Comparison of ENCODE assay signal across 8 cellular contexts in the genomic region with DNA sequence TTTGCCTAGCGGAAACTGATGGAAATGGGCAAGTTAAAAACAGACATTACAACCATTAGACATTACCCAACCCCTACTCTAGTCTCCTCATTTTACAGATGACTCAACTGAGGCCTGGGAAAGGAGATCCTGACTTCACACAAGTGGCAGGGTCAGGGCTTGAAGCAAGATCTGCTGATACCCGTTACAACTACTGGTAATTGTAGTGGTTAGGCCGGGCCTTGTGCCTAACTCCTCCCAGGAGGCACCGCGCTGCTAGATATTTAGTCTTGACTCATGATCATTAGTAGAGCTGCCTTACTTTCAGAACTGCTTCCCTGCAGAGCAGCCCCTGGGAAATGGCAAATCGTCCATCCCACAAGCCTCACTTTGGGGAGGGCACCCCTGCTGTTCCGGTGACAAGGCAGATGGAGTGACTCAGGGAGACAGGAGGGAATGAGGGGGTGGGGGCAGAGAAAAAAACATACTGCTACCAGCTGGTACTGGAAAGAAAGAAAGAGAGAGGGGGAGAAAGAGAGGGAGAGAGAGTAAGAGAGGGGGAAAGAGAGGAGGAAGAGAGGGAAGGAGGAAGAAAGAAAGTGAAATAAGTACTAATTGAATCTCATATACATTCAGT. TPM values are rescaled to one million over a fixed set of nuclear protein-coding genes. Genes with fewer than 3 reads are reported as not detected.
DNase-seq lines count a peak whose midpoint lies in the region; ATAC-seq and TF ChIP-seq lines count a peak whose summit lies in the region.

No MANE protein-coding gene starts in this region.

- peak overlapping the region; percentile 90 for H2AFZ ChIP-seq in smooth muscle cell (ENCODE audit: low read depth)

- H3F3A ChIP-seq in smooth muscle cell (ENCODE audit: low read depth) = no peaks in the 10 kb centered on the region

- no peak for TF ChIP-seq CTCF in smooth muscle cell (IDR thresholded peaks at IDR 0.05; ENCODE audit: borderline replicate concordance, insufficient read depth, poor library complexity, severe bottlenecking)

- H3K27me3 ChIP-seq in smooth muscle cell (ENCODE audit: low read depth) (no peaks in the 10 kb centered on the region), HAP-1 (ENCODE audit: low read depth) (no peaks in the 10 kb centered on the region)

- H3K4me3 ChIP-seq in smooth muscle cell (no peak overlapping the region), HAP-1 (no peak overlapping the region)

- peak; percentile 37 for ATAC-seq in GM21381 (IDR thresholded peaks at IDR 0.05; ENCODE audit: unreplicated experiment)

- H3K36me3 ChIP-seq in smooth muscle cell (ENCODE audit: low read depth) = no peaks in the 10 kb centered on the region
- no peaks in the 10 kb centered on the region for H3K36me3 ChIP-seq in HAP-1 (replicated peaks)

- H4K20me1 ChIP-seq in smooth muscle cell (ENCODE audit: low read depth) = no peaks in the 10 kb centered on the region

- H3K27ac ChIP-seq in smooth muscle cell (ENCODE audit: low read depth) = no peak overlapping the region

- H3K9ac ChIP-seq in smooth muscle cell (ENCODE audit: low read depth) = no peak overlapping the region

- in situ Hi-C loops in HAP-1 (cut with MboI; ENCODE audit: low sequenced_read_pairs) = no loop called here

- peak; percentile 39 for DNase-seq in Ammon's horn (ENCODE audit: low spot score)
- peak; percentile 22 to 60 for DNase-seq in NOMO-1 (lab: John Stamatoyannopoulos, UW; ENCODE audit: unreplicated experiment in 2 of 2)
- DNase-seq in activated T-cell treated with anti-CD3 and anti-CD28 coated beads, Interleukin-2, amount 50 U/mL, for 48 hours = peak; percentile 69 to 70
- peak; percentile 14 for DNase-seq in germinal center (ENCODE audit: low spot score)
- DNase-seq in smooth muscle cell (lab: John Stamatoyannopoulos, UW; ENCODE audit: unreplicated experiment) = no peak
- no peak for DNase-seq in DMS79 (lab: John Stamatoyannopoulos, UW)
- no peak for DNase-seq in HAP-1 (ENCODE audit: low spot score in 2 of 2)

- 49% methylated on average over 7 of the region's 7 CpGs for WGBS in smooth muscle cell (ENCODE audit: low lambda C conversion rate)

- no peaks in the 10 kb centered on the region for H3K9me3 ChIP-seq in smooth muscle cell (replicated peaks; ENCODE audit: low read depth)
- H3K9me3 ChIP-seq in HAP-1 = no peaks in the 10 kb centered on the region

- H3K4me1 ChIP-seq in smooth muscle cell (ENCODE audit: low read depth) (no peaks in the 10 kb centered on the region), HAP-1 (peaks cover 9% of the 10 kb centered on the region)

- H3K79me2 ChIP-seq in smooth muscle cell (ENCODE audit: low read depth) = no peaks in the 10 kb centered on the region

- peak overlapping the region; percentile 83 for H3K4me2 ChIP-seq in smooth muscle cell

RNA-seq across cellular contexts. Expression of gene ARHGEF6, which starts 12.2 kb away (rescaled TPM):
- total RNA-seq in smooth muscle cell = 3.3 and 4.5 TPM in 2 replicates
- 2.0 and 2.9 TPM in 2 replicates for polyA plus RNA-seq in smooth muscle cell

Comparison
In these comparisons a context has a peak if more than half of its experiments do, and no peak if none do; other contexts are left out.
1. DNase-seq: peak in Ammon's horn (single experiment), NOMO-1 (2 of 2), activated T-cell treated with anti-CD3 and anti-CD28 coated beads, Interleukin-2, amount 50 U/mL, for 48 hours (2 of 2) and germinal center (single experiment); none in smooth muscle cell (single experiment), DMS79 (single experiment) and HAP-1 (0 of 2).